ENCODE assay signal across 1 cellular context in genomic region chr16:3282747-3283524, GRCh38.
TF ChIP-seq lines count a peak whose summit lies in the region.

Gene ZNF263 (plus strand): TSS chr16:3283491. CDS start chr16:3283819, 328 bp downstream.

TF ChIP-seq in HEK293, 187 proteins besides CTCF, POLR2A, EP300 and RAD21 (continued from another document and continues in another):
- TF ChIP-seq, protein P1, sequence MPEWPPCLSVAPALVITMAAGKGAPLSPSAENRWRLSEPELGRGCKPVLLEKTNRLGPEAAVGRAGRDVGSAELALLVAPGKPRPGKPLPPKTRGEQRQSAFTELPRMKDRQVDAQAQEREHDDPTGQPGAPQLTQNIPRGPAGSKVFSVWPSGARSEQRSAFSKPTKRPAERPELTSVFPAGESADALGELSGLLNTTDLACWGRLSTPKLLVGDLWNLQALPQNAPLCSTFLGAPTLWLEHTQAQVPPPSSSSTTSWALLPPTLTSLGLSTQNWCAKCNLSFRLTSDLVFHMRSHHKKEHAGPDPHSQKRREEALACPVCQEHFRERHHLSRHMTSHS (tag by site-specific recombination; IDR thresholded peaks at IDR 0.05), result no peak
- 0 out of 2 replicates have a peak, but pooled peaks have one; percentile 7 for TF ChIP-seq ZIC2 (tag by site-specific recombination; IDR thresholded peaks at IDR 0.05)
- no peak for TF ChIP-seq ZNF585B (tag by site-specific recombination; IDR thresholded peaks at IDR 0.05)
- TF ChIP-seq ZNF37A (tag by site-specific recombination; IDR thresholded peaks at IDR 0.05), result no peak
- peak; percentile 95 for TF ChIP-seq ZNF76 (tag by site-specific recombination; IDR thresholded peaks at IDR 0.05; ENCODE audit: borderline replicate concordance, low read depth)
- TF ChIP-seq, protein P2, sequence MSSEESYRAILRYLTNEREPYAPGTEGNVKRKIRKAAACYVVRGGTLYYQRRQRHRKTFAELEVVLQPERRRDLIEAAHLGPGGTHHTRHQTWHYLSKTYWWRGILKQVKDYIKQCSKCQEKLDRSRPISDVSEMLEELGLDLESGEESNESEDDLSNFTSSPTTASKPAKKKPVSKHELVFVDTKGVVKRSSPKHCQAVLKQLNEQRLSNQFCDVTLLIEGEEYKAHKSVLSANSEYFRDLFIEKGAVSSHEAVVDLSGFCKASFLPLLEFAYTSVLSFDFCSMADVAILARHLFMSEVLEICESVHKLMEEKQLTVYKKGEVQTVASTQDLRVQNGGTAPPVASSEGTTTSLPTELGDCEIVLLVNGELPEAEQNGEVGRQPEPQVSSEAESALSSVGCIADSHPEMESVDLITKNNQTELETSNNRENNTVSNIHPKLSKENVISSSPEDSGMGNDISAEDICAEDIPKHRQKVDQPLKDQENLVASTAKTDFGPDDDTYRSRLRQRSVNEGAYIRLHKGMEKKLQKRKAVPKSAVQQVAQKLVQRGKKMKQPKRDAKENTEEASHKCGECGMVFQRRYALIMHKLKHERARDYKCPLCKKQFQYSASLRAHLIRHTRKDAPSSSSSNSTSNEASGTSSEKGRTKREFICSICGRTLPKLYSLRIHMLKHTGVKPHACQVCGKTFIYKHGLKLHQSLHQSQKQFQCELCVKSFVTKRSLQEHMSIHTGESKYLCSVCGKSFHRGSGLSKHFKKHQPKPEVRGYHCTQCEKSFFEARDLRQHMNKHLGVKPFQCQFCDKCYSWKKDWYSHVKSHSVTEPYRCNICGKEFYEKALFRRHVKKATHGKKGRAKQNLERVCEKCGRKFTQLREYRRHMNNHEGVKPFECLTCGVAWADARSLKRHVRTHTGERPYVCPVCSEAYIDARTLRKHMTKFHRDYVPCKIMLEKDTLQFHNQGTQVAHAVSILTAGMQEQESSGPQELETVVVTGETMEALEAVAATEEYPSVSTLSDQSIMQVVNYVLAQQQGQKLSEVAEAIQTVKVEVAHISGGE (tag by site-specific recombination; conservative IDR thresholded peaks at IDR 0.05; ENCODE audit: low read depth), result peak; percentile 25; the same call in 1 of the 2 replicates
- peak; percentile 48 for TF ChIP-seq OSR2 (tag by site-specific recombination; IDR thresholded peaks at IDR 0.05)
- no peak for TF ChIP-seq ZNF248 (tag by site-specific recombination; IDR thresholded peaks at IDR 0.05)
- TF ChIP-seq ZSCAN5A (tag by site-specific recombination; IDR thresholded peaks at IDR 0.05), result no peak
- peak; percentile 63; the same call in 1 of the 2 replicates for TF ChIP-seq BCL11B (tag by site-specific recombination; IDR thresholded peaks at IDR 0.05; ENCODE audit: low read depth)
- TF ChIP-seq KLF8 (tag by site-specific recombination; IDR thresholded peaks at IDR 0.05), result peak; percentile 72
- peak; percentile 73 for TF ChIP-seq ZNF394 (tag by site-specific recombination; IDR thresholded peaks at IDR 0.05; ENCODE audit: borderline replicate concordance)
- TF ChIP-seq ZNF561 (tag by site-specific recombination; IDR thresholded peaks at IDR 0.05; ENCODE audit: borderline replicate concordance), result peak; percentile 81; the same call in 1 of the 2 replicates
- peak; percentile 81 for TF ChIP-seq PATZ1 (tag by site-specific recombination; IDR thresholded peaks at IDR 0.05)
- TF ChIP-seq ZNF658 (tag by site-specific recombination; IDR thresholded peaks at IDR 0.05), result no peak
- TF ChIP-seq ZBTB8A (tag by site-specific recombination; IDR thresholded peaks at IDR 0.05), result peak; percentile 82
- TF ChIP-seq ZBTB20 (tag by site-specific recombination; IDR thresholded peaks at IDR 0.05), result peak; percentile 100
- TF ChIP-seq ZNF16 (tag by site-specific recombination; IDR thresholded peaks at IDR 0.05; ENCODE audit: low read depth), result no peak
- TF ChIP-seq ZBTB1 (tag by site-specific recombination; IDR thresholded peaks at IDR 0.05), result no peak
- TF ChIP-seq ZBTB48 (tag by site-specific recombination; IDR thresholded peaks at IDR 0.05), result peak; percentile 81
- no peak for TF ChIP-seq ZNF274 (IDR thresholded peaks at IDR 0.05; ENCODE audit: low read length)
- no peak for TF ChIP-seq ZNF274 (tag by site-specific recombination; IDR thresholded peaks at IDR 0.05; ENCODE audit: borderline replicate concordance)
- TF ChIP-seq ZNF777 (tag by site-specific recombination; IDR thresholded peaks at IDR 0.05; ENCODE audit: borderline replicate concordance), result peak; percentile 79; the same call in 1 of the 2 replicates
- no peak for TF ChIP-seq ZNF677 (tag by site-specific recombination; IDR thresholded peaks at IDR 0.05)
- peak; percentile 78; the same call in 1 of the 2 replicates for TF ChIP-seq ZSCAN30 (tag by site-specific recombination; IDR thresholded peaks at IDR 0.05)
- TF ChIP-seq, protein P3, sequence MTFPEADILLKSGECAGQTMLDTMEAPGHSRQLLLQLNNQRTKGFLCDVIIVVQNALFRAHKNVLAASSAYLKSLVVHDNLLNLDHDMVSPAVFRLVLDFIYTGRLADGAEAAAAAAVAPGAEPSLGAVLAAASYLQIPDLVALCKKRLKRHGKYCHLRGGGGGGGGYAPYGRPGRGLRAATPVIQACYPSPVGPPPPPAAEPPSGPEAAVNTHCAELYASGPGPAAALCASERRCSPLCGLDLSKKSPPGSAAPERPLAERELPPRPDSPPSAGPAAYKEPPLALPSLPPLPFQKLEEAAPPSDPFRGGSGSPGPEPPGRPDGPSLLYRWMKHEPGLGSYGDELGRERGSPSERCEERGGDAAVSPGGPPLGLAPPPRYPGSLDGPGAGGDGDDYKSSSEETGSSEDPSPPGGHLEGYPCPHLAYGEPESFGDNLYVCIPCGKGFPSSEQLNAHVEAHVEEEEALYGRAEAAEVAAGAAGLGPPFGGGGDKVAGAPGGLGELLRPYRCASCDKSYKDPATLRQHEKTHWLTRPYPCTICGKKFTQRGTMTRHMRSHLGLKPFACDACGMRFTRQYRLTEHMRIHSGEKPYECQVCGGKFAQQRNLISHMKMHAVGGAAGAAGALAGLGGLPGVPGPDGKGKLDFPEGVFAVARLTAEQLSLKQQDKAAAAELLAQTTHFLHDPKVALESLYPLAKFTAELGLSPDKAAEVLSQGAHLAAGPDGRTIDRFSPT (tag by site-specific recombination; IDR thresholded peaks at IDR 0.05), result peak; percentile 48; the same call in 1 of the 2 replicates
- TF ChIP-seq ZBTB26 (tag by site-specific recombination; optimal IDR thresholded peaks at IDR 0.05), result peak; percentile 90
- peak; percentile 47; the same call in 1 of the 2 replicates for TF ChIP-seq ZNF2 (tag by site-specific recombination; IDR thresholded peaks at IDR 0.05)
- TF ChIP-seq ZNF626 (tag by site-specific recombination; IDR thresholded peaks at IDR 0.05), result no peak
- peak; percentile 81 for TF ChIP-seq YY1 (tag by site-specific recombination; IDR thresholded peaks at IDR 0.05)
- TF ChIP-seq ZNF621 (tag by site-specific recombination; IDR thresholded peaks at IDR 0.05), result no peak
- 0 out of 2 replicates have a peak, but pooled peaks have one; percentile 23 for TF ChIP-seq ZNF660 (tag by site-specific recombination; IDR thresholded peaks at IDR 0.05)
- TF ChIP-seq, protein P4, sequence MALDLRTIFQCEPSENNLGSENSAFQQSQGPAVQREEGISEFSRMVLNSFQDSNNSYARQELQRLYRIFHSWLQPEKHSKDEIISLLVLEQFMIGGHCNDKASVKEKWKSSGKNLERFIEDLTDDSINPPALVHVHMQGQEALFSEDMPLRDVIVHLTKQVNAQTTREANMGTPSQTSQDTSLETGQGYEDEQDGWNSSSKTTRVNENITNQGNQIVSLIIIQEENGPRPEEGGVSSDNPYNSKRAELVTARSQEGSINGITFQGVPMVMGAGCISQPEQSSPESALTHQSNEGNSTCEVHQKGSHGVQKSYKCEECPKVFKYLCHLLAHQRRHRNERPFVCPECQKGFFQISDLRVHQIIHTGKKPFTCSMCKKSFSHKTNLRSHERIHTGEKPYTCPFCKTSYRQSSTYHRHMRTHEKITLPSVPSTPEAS (tag by site-specific recombination; IDR thresholded peaks at IDR 0.05), result 0 out of 2 replicates have a peak, but pooled peaks have one; percentile 7
- TF ChIP-seq SP2 (tag by site-specific recombination; IDR thresholded peaks at IDR 0.05), result peak; percentile 94
- no peak for TF ChIP-seq ZNF266 (tag by site-specific recombination; IDR thresholded peaks at IDR 0.05; ENCODE audit: low read depth)
- TF ChIP-seq, protein P5, sequence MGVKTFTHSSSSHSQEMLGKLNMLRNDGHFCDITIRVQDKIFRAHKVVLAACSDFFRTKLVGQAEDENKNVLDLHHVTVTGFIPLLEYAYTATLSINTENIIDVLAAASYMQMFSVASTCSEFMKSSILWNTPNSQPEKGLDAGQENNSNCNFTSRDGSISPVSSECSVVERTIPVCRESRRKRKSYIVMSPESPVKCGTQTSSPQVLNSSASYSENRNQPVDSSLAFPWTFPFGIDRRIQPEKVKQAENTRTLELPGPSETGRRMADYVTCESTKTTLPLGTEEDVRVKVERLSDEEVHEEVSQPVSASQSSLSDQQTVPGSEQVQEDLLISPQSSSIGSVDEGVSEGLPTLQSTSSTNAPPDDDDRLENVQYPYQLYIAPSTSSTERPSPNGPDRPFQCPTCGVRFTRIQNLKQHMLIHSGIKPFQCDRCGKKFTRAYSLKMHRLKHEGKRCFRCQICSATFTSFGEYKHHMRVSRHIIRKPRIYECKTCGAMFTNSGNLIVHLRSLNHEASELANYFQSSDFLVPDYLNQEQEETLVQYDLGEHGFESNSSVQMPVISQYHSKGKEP (tag by site-specific recombination; IDR thresholded peaks at IDR 0.05), result 0 out of 2 replicates have a peak, but pooled peaks have one; percentile 35
- peak; percentile 77 for TF ChIP-seq ZNF24 (tag by site-specific recombination; IDR thresholded peaks at IDR 0.05)
- TF ChIP-seq, protein P6, sequence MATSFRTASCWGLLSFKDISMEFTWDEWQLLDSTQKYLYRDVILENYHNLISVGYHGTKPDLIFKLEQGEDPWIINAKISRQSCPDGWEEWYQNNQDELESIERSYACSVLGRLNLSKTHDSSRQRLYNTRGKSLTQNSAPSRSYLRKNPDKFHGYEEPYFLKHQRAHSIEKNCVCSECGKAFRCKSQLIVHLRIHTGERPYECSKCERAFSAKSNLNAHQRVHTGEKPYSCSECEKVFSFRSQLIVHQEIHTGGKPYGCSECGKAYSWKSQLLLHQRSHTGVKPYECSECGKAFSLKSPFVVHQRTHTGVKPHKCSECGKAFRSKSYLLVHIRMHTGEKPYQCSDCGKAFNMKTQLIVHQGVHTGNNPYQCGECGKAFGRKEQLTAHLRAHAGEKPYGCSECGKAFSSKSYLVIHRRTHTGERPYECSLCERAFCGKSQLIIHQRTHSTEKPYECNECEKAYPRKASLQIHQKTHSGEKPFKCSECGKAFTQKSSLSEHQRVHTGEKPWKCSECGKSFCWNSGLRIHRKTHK (tag by site-specific recombination; IDR thresholded peaks at IDR 0.05), result no peak
- TF ChIP-seq, protein P7, sequence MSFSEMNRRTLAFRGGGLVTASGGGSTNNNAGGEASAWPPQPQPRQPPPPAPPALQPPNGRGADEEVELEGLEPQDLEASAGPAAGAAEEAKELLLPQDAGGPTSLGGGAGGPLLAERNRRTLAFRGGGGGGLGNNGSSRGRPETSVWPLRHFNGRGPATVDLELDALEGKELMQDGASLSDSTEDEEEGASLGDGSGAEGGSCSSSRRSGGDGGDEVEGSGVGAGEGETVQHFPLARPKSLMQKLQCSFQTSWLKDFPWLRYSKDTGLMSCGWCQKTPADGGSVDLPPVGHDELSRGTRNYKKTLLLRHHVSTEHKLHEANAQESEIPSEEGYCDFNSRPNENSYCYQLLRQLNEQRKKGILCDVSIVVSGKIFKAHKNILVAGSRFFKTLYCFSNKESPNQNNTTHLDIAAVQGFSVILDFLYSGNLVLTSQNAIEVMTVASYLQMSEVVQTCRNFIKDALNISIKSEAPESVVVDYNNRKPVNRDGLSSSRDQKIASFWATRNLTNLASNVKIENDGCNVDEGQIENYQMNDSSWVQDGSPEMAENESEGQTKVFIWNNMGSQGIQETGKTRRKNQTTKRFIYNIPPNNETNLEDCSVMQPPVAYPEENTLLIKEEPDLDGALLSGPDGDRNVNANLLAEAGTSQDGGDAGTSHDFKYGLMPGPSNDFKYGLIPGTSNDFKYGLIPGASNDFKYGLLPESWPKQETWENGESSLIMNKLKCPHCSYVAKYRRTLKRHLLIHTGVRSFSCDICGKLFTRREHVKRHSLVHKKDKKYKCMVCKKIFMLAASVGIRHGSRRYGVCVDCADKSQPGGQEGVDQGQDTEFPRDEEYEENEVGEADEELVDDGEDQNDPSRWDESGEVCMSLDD (tag by site-specific recombination; IDR thresholded peaks at IDR 0.05), result peak; percentile 58
- no peak for TF ChIP-seq YY2 (tag by site-specific recombination; IDR thresholded peaks at IDR 0.05)
